14 cellular contexts compared by ENCODE assay signal in the genomic region with DNA sequence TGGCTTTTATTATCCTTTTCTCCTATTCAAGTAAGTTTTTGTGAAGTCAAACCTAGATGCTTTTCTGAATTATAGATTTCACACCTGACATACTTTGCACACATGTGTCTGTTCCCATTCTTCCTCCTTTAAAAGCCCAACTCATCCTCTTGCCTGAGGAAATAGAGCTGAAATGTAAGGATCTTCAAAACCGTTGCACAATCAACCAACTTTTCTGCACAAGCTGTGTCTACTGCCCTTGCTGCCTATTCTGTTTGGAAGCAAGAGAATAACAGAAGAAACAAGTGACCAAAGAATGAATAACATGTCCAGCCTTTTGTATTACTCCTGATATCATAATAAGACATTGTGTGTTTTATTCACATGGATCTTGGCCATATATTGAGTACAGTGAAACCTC.
"Had no signal": no experiment of that assay in that cellular context is flagged by ENCODE, and none has a peak within 500 bp of the region (broad histone marks: within the 10 kb centered on the region; RNA-seq: fewer than 3 reads in every experiment).

No MANE protein-coding gene starts in this region.

- H3K9me3 Mint-ChIP-seq: central memory CD8-positive, alpha-beta T cell had no signal

- H3K4me1 ChIP-seq: gastrocnemius medialis had no signal

- H3K27ac Mint-ChIP-seq: activated naive CD8-positive, alpha-beta T cell; brain; T-helper 17 cell had no signal

- H3K9me3 ChIP-seq: gastrocnemius medialis, left lung, pancreas, thyroid gland had no signal

- H3K27ac ChIP-seq: gastrocnemius medialis, left lung, pancreas, thyroid gland had no signal

- DNase-seq: activated CD8-positive, alpha-beta memory T cell treated with anti-CD3 and anti-CD28 coated beads for 24 hours; amygdala; cortex of kidney; gastrocnemius medialis; left lung; pancreas; stimulated activated CD4-positive, alpha-beta T cell treated with anti-CD3 and anti-CD28 coated beads, Interleukin-1b, Interleukin-23, amount 100 ng/mL, for 48 hours had no signal

- H3K36me3 Mint-ChIP-seq: brain; naive thymus-derived CD8-positive, alpha-beta T cell had no signal

- H3K27me3 Mint-ChIP-seq: activated naive CD8-positive, alpha-beta T cell; brain; central memory CD8-positive, alpha-beta T cell; naive thymus-derived CD8-positive, alpha-beta T cell had no signal

- H3K4me3 Mint-ChIP-seq: activated naive CD8-positive, alpha-beta T cell; brain; central memory CD8-positive, alpha-beta T cell; naive thymus-derived CD8-positive, alpha-beta T cell; T-helper 17 cell had no signal

- H3K4me3 ChIP-seq: gastrocnemius medialis, left lung, pancreas, thyroid gland had no signal

- ATAC-seq: activated CD4-positive, CD25-positive, alpha-beta regulatory T cell treated with anti-CD3 and anti-CD28 coated beads, Interleukin-2, amount 50 U/mL, for 24 hours; gastrocnemius medialis had no signal

- H3K36me3 ChIP-seq: gastrocnemius medialis, left lung, pancreas, thyroid gland had no signal

- H3K27me3 ChIP-seq: gastrocnemius medialis, left lung, pancreas, thyroid gland had no signal
